In genomic region chr12:106600503-106600902, GRCh38 we compare ENCODE assay signal across 23 cellular contexts. TPM values are rescaled to one million over a fixed set of nuclear protein-coding genes. Genes with fewer than 3 reads are reported as not detected.
A peak's percentile ranks its signal among the peaks of the same experiment; 100 is the strongest.
DNase-seq lines count a peak whose midpoint lies in the region; ATAC-seq and TF ChIP-seq lines count a peak whose summit lies in the region.
"Had no signal": no experiment of that assay in that cellular context is flagged by ENCODE, and none has a peak within 500 bp of the region (broad histone marks: within the 10 kb centered on the region; RNA-seq: fewer than 3 reads in every experiment).

No MANE protein-coding gene starts in this region.

- H3K9me3 ChIP-seq in HUES6 (ENCODE audit: control insufficient read depth, insufficient read depth, low read depth, low read length) (no peaks in the 10 kb centered on the region), iPS-20b (ENCODE audit: insufficient read depth, low read depth, low read length) (no peaks in the 10 kb centered on the region), OCI-LY7 (ENCODE audit: low read length) (no peaks in the 10 kb centered on the region)

- H4K20me1 ChIP-seq in OCI-LY7 (ENCODE audit: insufficient read depth, low read length) = no peaks in the 10 kb centered on the region

- H3K4me3 ChIP-seq in HUES6 (ENCODE audit: low read depth, low read length) (peak overlapping the region; percentile 3; the same call in 1 of the 2 replicates), iPS-20b (ENCODE audit: low read length) (no peak overlapping the region), OCI-LY7 (ENCODE audit: low read depth, low read length, poor library complexity, severe bottlenecking) (no peak overlapping the region), dorsolateral prefrontal cortex (no peak overlapping the region)
- H3K4me3 ChIP-seq: GM12878 had no signal

- POLR2A ChIA-PET in OCI-LY7 (lab: Charles Lee) = no interaction called here

- H3K27ac Mint-ChIP-seq in brain (peak overlapping the region in 3 of 5 experiments; percentile 3 to 48 (median 35)), progenitor cell of endocrine pancreas (peak overlapping the region; percentile 35)

- H2AFZ ChIP-seq in OCI-LY7 (ENCODE audit: low read length) = no peak overlapping the region

- H3K9me3 Mint-ChIP-seq in brain (no peaks in the 10 kb centered on the region), progenitor cell of endocrine pancreas (ENCODE audit: low read depth) (peaks cover 3% of the 10 kb centered on the region)
- H3K9me3 Mint-ChIP-seq: CD4-positive, CD25-positive, alpha-beta regulatory T cell had no signal

- no peak overlapping the region for H3K27ac ChIP-seq in HUES6 (ENCODE audit: low read depth, low read length)
- H3K27ac ChIP-seq in iPS-20b (ENCODE audit: low read length) = no peak overlapping the region
- no peak overlapping the region for H3K27ac ChIP-seq in OCI-LY7 (ENCODE audit: low read depth, low read length, poor library complexity, severe bottlenecking)
- H3K27ac ChIP-seq in dorsolateral prefrontal cortex = peak overlapping the region in 5 of 59 donors; percentile 2 to 71 (median 41)

- no peak overlapping the region for H3K4me2 ChIP-seq in OCI-LY7 (ENCODE audit: low read length)

- TF ChIP-seq CTCF in brain (conservative IDR thresholded peaks at IDR 0.05) = no peak
- no peak for TF ChIP-seq CTCF in progenitor cell of endocrine pancreas (IDR thresholded peaks at IDR 0.05; ENCODE audit: unreplicated experiment)
- no peak for TF ChIP-seq CTCF in OCI-LY7 (conservative IDR thresholded peaks at IDR 0.05; ENCODE audit: low read length)
- TF ChIP-seq CTCF in dorsolateral prefrontal cortex (IDR thresholded peaks at IDR 0.05 in 54 of 56, conservative IDR thresholded peaks at IDR 0.05 in 2 of 56; ENCODE audit: low read depth in 1 of 56, partially characterized antibody in 56 of 56) = no peak

- H3K27me3 ChIP-seq in HUES6 (ENCODE audit: control insufficient read depth, insufficient read depth, low read length) = peaks cover 5% of the 10 kb centered on the region; the same call in 1 of the 2 replicates
- H3K27me3 ChIP-seq in iPS-20b (ENCODE audit: insufficient read depth, low read length) = peaks cover 11% of the 10 kb centered on the region
- peaks cover 0 to 23% (median 0%) of the 10 kb centered on the region in 45 donors for H3K27me3 ChIP-seq in dorsolateral prefrontal cortex

- H3K36me3 ChIP-seq in HUES6 (ENCODE audit: control insufficient read depth, insufficient read depth, low read length) (no peaks in the 10 kb centered on the region), iPS-20b (ENCODE audit: insufficient read depth, low read depth, low read length) (no peaks in the 10 kb centered on the region), OCI-LY7 (ENCODE audit: insufficient read depth, low read length) (no peaks in the 10 kb centered on the region)

- intact Hi-C loops in OCI-LY7 (cut with micrococcal nuclease; ENCODE audit: unreplicated experiment) = no loop called here
- intact Hi-C loops in dorsolateral prefrontal cortex (cut with DNase I) = no loop called here

- no TSS peak for BruUV-seq in OCI-LY7 (replicated peaks; lab: Mats Ljungman, UMichigan)

- H3K36me3 Mint-ChIP-seq in brain (no peaks in the 10 kb centered on the region), progenitor cell of endocrine pancreas (ENCODE audit: insufficient read depth) (no peaks in the 10 kb centered on the region)
- H3K36me3 Mint-ChIP-seq: CD4-positive, CD25-positive, alpha-beta regulatory T cell had no signal

- H3K4me3 Mint-ChIP-seq in brain (no peak overlapping the region), progenitor cell of endocrine pancreas (ENCODE audit: low read depth) (no peak overlapping the region)
- H3K4me3 Mint-ChIP-seq: CD4-positive, CD25-positive, alpha-beta regulatory T cell had no signal

- CTCF ChIA-PET in OCI-LY7 (lab: Charles Lee; ENCODE audit: unreplicated experiment) = no interaction called here

- peaks cover 46% of the 10 kb centered on the region for H3K4me1 Mint-ChIP-seq in brain
- H3K4me1 Mint-ChIP-seq in progenitor cell of endocrine pancreas (ENCODE audit: low read depth) = peaks cover 4% of the 10 kb centered on the region
- H3K4me1 Mint-ChIP-seq: CD4-positive, CD25-positive, alpha-beta regulatory T cell had no signal

- H3K4me1 ChIP-seq in HUES6 (ENCODE audit: control insufficient read depth, insufficient read depth, low read length) (peaks cover 14% of the 10 kb centered on the region), iPS-20b (ENCODE audit: insufficient read depth, low read length) (peaks cover 10% of the 10 kb centered on the region), OCI-LY7 (ENCODE audit: insufficient read depth, low read length, poor library complexity, severe bottlenecking) (no peaks in the 10 kb centered on the region)

- H3K79me2 ChIP-seq in OCI-LY7 (ENCODE audit: insufficient read depth, low read depth, low read length) = no peaks in the 10 kb centered on the region

- H3K9me2 ChIP-seq in OCI-LY7 (ENCODE audit: insufficient read depth, low read length) = no peaks in the 10 kb centered on the region

- no peak for DNase-seq in progenitor cell of endocrine pancreas (ENCODE audit: low spot score, unreplicated experiment)
- no peak for DNase-seq in DMS 273 (lab: John Stamatoyannopoulos, UW; ENCODE audit: unreplicated experiment)
- DNase-seq in OCI-LY7 (ENCODE audit: low spot score) = no peak
- no peak for DNase-seq in dorsolateral prefrontal cortex
- DNase-seq: CD4-positive, CD25-positive, alpha-beta regulatory T cell; DMS79 treated with DMSO at 0.1 percent for 48 hours; IMR-90; MV-4-11; NCI-H1105 treated with DMSO at 0.1 percent for 48 hours; NCI-H2029 treated with DMSO at 0.1 percent for 48 hours; NCI-H226; NCI-H510A treated with DMSO at 0.1 percent for 48 hours; NCI-H748 treated with DMSO at 0.1 percent for 48 hours; OCI-M1 had no signal

- no peak for ATAC-seq in GM21717 (IDR thresholded peaks at IDR 0.05; ENCODE audit: unreplicated experiment)
- ATAC-seq: GM12878, Right ventricle myocardium inferior had no signal

- H3K9ac ChIP-seq in HUES6 (ENCODE audit: low read length) (no peak overlapping the region), iPS-20b (ENCODE audit: low read depth, low read length) (0 out of 2 replicates have a peak overlapping the region, but pooled peaks have one; percentile 33)

- H3K27me3 Mint-ChIP-seq in brain = peaks cover 4% of the 10 kb centered on the region
- H3K27me3 Mint-ChIP-seq in progenitor cell of endocrine pancreas = peaks cover 19% of the 10 kb centered on the region

RNA-seq across cellular contexts. Expression of gene RFX4, which starts 17.7 kb away (rescaled TPM):
- 5.5 TPM for polyA plus RNA-seq in brain (ENCODE audit: insufficient read depth, low read depth, low replicate concordance)
- total RNA-seq in progenitor cell of endocrine pancreas (not detected in 2 replicates), OCI-LY7 (2022) (not detected in 2 replicates), dorsolateral prefrontal cortex (10 to 100 TPM; 13.6 to 85.8 (median 33.3) TPM)
- not detected in 2 replicates for total RNA-seq in OCI-LY7 (2014; rRNA removed; shearing (Covaris generic))
- total RNA-seq: CD4-positive, CD25-positive, alpha-beta regulatory T cell; GM12878; HT1080; IMR-90; M059J; Right ventricle myocardium inferior had no signal
- polyA plus RNA-seq: BJ; CD4-positive, CD25-positive, alpha-beta regulatory T cell; IMR-90 had no signal

Comparison
In these comparisons a context has a peak if more than half of its experiments do, and no peak if none do; other contexts are left out.
1. RNA of gene RFX4, which starts 17.7 kb away (total RNA-seq): 13.6 to 85.8 TPM in dorsolateral prefrontal cortex; not detected in progenitor cell of endocrine pancreas and not detected in OCI-LY7; every median in the first group is over 10 times any median in the second.